9 cellular contexts compared by ENCODE assay signal in the genomic region with DNA sequence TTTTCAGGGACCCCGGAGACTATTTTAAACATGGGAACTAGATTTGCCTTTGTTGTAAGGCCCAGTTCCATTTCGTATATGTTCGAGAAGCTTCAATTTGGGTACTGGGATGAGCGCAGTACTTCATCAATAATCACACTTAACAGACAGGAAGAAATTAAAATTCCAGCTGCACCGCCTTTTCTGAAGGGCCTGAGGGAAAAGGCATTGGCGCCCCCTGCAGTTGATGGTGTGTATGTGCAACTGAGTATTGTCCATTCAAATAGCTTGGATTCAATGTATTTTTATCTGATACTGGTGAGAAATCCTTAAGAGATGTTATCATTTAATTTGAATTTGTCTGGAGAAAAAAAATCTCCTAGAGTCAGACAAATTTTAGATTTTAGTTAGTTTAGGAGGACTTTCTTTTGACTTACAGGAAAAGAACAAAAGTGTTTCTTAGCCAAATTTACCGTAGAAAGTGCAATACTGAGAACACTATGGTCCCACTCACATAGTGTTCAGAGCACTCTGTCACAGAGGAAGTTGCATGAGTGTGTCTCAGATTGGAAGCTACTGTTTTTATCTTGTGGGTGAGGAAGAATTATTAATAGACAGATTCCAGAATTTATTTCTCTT. TPM values are rescaled to one million over a fixed set of nuclear protein-coding genes. Genes with fewer than 3 reads are reported as not detected.
A peak's percentile ranks its signal among the peaks of the same experiment; 100 is the strongest.
DNase-seq lines count a peak whose midpoint lies in the region; TF ChIP-seq lines count a peak whose summit lies in the region.
"Had no signal": no experiment of that assay in that cellular context is flagged by ENCODE, and none has a peak within 500 bp of the region (broad histone marks: within the 10 kb centered on the region; RNA-seq: fewer than 3 reads in every experiment).

No MANE protein-coding gene starts in this region.

- TF ChIP-seq POLR2A in suprapubic skin (IDR thresholded peaks at IDR 0.05): no peak

- H3K36me3 ChIP-seq in MM.1S (replicated peaks; ENCODE audit: insufficient read depth, low read length) (no peaks in the 10 kb centered on the region), suprapubic skin (no peaks in the 10 kb centered on the region)

- no peak overlapping the region for H2AFZ ChIP-seq in MM.1S (ENCODE audit: low read length)

- peaks cover 6% of the 10 kb centered on the region for H3K4me1 Mint-ChIP-seq in endothelial cell (ENCODE audit: unreplicated experiment)

- no peaks in the 10 kb centered on the region for H3K9me3 ChIP-seq in MM.1S (replicated peaks; ENCODE audit: insufficient read depth, low read length)
- no peaks in the 10 kb centered on the region for H3K9me3 ChIP-seq in suprapubic skin

- no peak overlapping the region for H3K4me3 ChIP-seq in MM.1S (ENCODE audit: low read length)
- H3K4me3 ChIP-seq in suprapubic skin: no peak overlapping the region

- H3F3A ChIP-seq in MM.1S (ENCODE audit: insufficient read depth, low read length): no peaks in the 10 kb centered on the region

- H3K27me3 Mint-ChIP-seq in endothelial cell (ENCODE audit: unreplicated experiment): peaks cover 4% of the 10 kb centered on the region

- H3K4me1 ChIP-seq in MM.1S (ENCODE audit: low read length) (0 out of 2 replicates have a peak, but pooled peaks cover 3% of the 10 kb centered on the region), suprapubic skin (peaks cover 5% of the 10 kb centered on the region)

- no peaks in the 10 kb centered on the region for H4K20me1 ChIP-seq in MM.1S (ENCODE audit: insufficient read depth, low read length)

- DNase-seq in NCI-H146 (lab: John Stamatoyannopoulos, UW) (peak; percentile 21), NCI-H146 treated with DMSO at 0.1 percent for 48 hours (lab: John Stamatoyannopoulos, UW; ENCODE audit: unreplicated experiment) (no peak), MM.1S (peak; percentile 38), T-helper 9 cell (peak; percentile 20), endothelial cell (ENCODE audit: low spot score) (peak; percentile 74), midbrain (lab: John Stamatoyannopoulos, UW) (peak; percentile 67), suprapubic skin (ENCODE audit: low spot score in 2 of 2) (no peak), NCI-H1436 treated with DMSO at 0.1 percent for 48 hours (lab: John Stamatoyannopoulos, UW) (no peak)

- no peak overlapping the region for H3K27ac ChIP-seq in MM.1S (ENCODE audit: low read length)
- no peak overlapping the region for H3K27ac ChIP-seq in suprapubic skin

- no peak overlapping the region for H3K9ac ChIP-seq in MM.1S (ENCODE audit: low read length)

- TF ChIP-seq EP300 in suprapubic skin (IDR thresholded peaks at IDR 0.05): no peak

- TF ChIP-seq CTCF in MM.1S (IDR thresholded peaks at IDR 0.05; ENCODE audit: low read length): peak; percentile 93
- peak; percentile 99 for TF ChIP-seq CTCF in endothelial cell (IDR thresholded peaks at IDR 0.05; ENCODE audit: unreplicated experiment)
- peak; percentile 54 to 83 for TF ChIP-seq CTCF in suprapubic skin (IDR thresholded peaks at IDR 0.05)

- no peak overlapping the region for H3K27ac Mint-ChIP-seq in endothelial cell (ENCODE audit: unreplicated experiment)
- H3K27ac Mint-ChIP-seq: CD4-positive, alpha-beta memory T cell had no signal

- WGBS in suprapubic skin: 59% methylated on average over 7 of the region's 7 CpGs

- H3K27me3 ChIP-seq in MM.1S (replicated peaks; ENCODE audit: insufficient read depth, low read length) (no peaks in the 10 kb centered on the region), suprapubic skin (peaks cover 43% of the 10 kb centered on the region)

- no peaks in the 10 kb centered on the region for H3K79me2 ChIP-seq in MM.1S (ENCODE audit: low read length)

- no peak overlapping the region for H3K4me2 ChIP-seq in MM.1S (ENCODE audit: low read depth, low read length)

- H3K36me3 Mint-ChIP-seq in endothelial cell (ENCODE audit: low read depth, unreplicated experiment): no peaks in the 10 kb centered on the region
- H3K36me3 Mint-ChIP-seq: CD4-positive, alpha-beta memory T cell had no signal

- no peaks in the 10 kb centered on the region for H3K9me3 Mint-ChIP-seq in endothelial cell (ENCODE audit: unreplicated experiment)

- H3K4me3 Mint-ChIP-seq in endothelial cell (ENCODE audit: unreplicated experiment): no peak overlapping the region
- H3K4me3 Mint-ChIP-seq: CD4-positive, alpha-beta memory T cell had no signal

- H3K9me2 ChIP-seq in MM.1S (replicated peaks; ENCODE audit: insufficient read depth, low read length): no peaks in the 10 kb centered on the region

RNA-seq across cellular contexts. Expression of gene ALDH1A2, which starts 5.4 kb away (rescaled TPM):
- total RNA-seq in endothelial cell (ENCODE audit: unreplicated experiment) (2.6 TPM), suprapubic skin (1 to 10 TPM in 3 of 4 donors, under 1 TPM in 1; 0.62 to 4.9 (median 2.6) TPM)

Comparison
In these comparisons a context has a peak if more than half of its experiments do, and no peak if none do; other contexts are left out.
1. DNase-seq: peak in NCI-H146 (single experiment), MM.1S (single experiment), T-helper 9 cell (single experiment), endothelial cell (single experiment) and midbrain (single experiment); none in NCI-H146 treated with DMSO at 0.1 percent for 48 hours (single experiment), suprapubic skin (0 of 2) and NCI-H1436 treated with DMSO at 0.1 percent for 48 hours (single experiment).
2. Peak in every context shown above with its lines, with median percentiles within 50 percentile points of each other: CTCF ChIP-seq.